Comparison of ENCODE assay signal across 21 cellular contexts in genomic region chr5:75491621-75492020, GRCh38. TPM values are rescaled to one million over a fixed set of nuclear protein-coding genes. Genes with fewer than 3 reads are reported as not detected.
DNase-seq lines count a peak whose midpoint lies in the region; ATAC-seq and TF ChIP-seq lines count a peak whose summit lies in the region.
"Had no signal": no experiment of that assay in that cellular context is flagged by ENCODE, and none has a peak within 500 bp of the region (broad histone marks: within the 10 kb centered on the region; RNA-seq: fewer than 3 reads in every experiment).

No MANE protein-coding gene starts in this region.

- peaks cover 2% of the 10 kb centered on the region for H3K4me1 Mint-ChIP-seq in endothelial cell (ENCODE audit: unreplicated experiment)
- H3K4me1 Mint-ChIP-seq: B cell had no signal

- ATAC-seq in HG03571 (IDR thresholded peaks at IDR 0.05; ENCODE audit: unreplicated experiment) = no peak
- ATAC-seq in GM19397 (IDR thresholded peaks at IDR 0.05; ENCODE audit: unreplicated experiment) = no peak
- ATAC-seq: A549; CD8-positive, alpha-beta T cell; GM12878 had no signal

- no peak overlapping the region for H3K27ac Mint-ChIP-seq in endothelial cell (ENCODE audit: unreplicated experiment)
- H3K27ac Mint-ChIP-seq: B cell; CD4-positive, alpha-beta T cell; CD8-positive, alpha-beta T cell had no signal

- H3K9me3 Mint-ChIP-seq in endothelial cell (ENCODE audit: unreplicated experiment) = no peaks in the 10 kb centered on the region

- peak overlapping the region; percentile 29 for H3K4me3 Mint-ChIP-seq in endothelial cell (ENCODE audit: unreplicated experiment)
- H3K4me3 Mint-ChIP-seq: B cell; CD4-positive, alpha-beta T cell; CD8-positive, alpha-beta T cell had no signal

- peak; percentile 68 for DNase-seq in Jurkat, Clone E6-1 (ENCODE audit: low read depth, low spot score)
- DNase-seq in endothelial cell (ENCODE audit: low spot score) (no peak), DMS 273 (lab: John Stamatoyannopoulos, UW; ENCODE audit: unreplicated experiment) (no peak)
- DNase-seq: AML-193; Caco-2; Calu3; CD4-positive, alpha-beta T cell; CD8-positive, alpha-beta T cell; DMS 273 treated with DMSO at 0.1 percent for 48 hours; DMS153; DMS53; DMS79; DND-41; EL; GDM1 had no signal

- H3K4me3 ChIP-seq in Jurkat, Clone E6-1 (ENCODE audit: low read length) = no peak overlapping the region
- H3K4me3 ChIP-seq: A549; BLaER1 treated with 17β-estradiol and CSF1 and Interleukin-3, amounts not matched to agents 10 nM and 100 nM; GM12878 had no signal

- no peaks in the 10 kb centered on the region for H3K27me3 Mint-ChIP-seq in endothelial cell (ENCODE audit: unreplicated experiment)
- H3K27me3 Mint-ChIP-seq: B cell; CD4-positive, alpha-beta T cell had no signal

- peaks cover 31% of the 10 kb centered on the region for H3K36me3 Mint-ChIP-seq in endothelial cell (ENCODE audit: low read depth, unreplicated experiment)

- TF ChIP-seq CTCF in endothelial cell (IDR thresholded peaks at IDR 0.05; ENCODE audit: unreplicated experiment) = no peak

RNA-seq across cellular contexts. Expression of gene CERT1, which starts 19.8 kb away (rescaled TPM):
- polyA plus RNA-seq in Jurkat, Clone E6-1 (2012; ENCODE audit: insufficient read depth, insufficient read length) = 15.4 TPM
- total RNA-seq in endothelial cell (ENCODE audit: unreplicated experiment) = 46.8 TPM

RNA-seq across cellular contexts. Expression of gene POLK, which starts 20.1 kb away (rescaled TPM):
- 20.4 TPM for polyA plus RNA-seq in Jurkat, Clone E6-1 (2012; ENCODE audit: insufficient read depth, insufficient read length)
- total RNA-seq in endothelial cell (ENCODE audit: unreplicated experiment) = 19.3 TPM
